Comparison of ENCODE assay signal across 14 cellular contexts in the genomic region with DNA sequence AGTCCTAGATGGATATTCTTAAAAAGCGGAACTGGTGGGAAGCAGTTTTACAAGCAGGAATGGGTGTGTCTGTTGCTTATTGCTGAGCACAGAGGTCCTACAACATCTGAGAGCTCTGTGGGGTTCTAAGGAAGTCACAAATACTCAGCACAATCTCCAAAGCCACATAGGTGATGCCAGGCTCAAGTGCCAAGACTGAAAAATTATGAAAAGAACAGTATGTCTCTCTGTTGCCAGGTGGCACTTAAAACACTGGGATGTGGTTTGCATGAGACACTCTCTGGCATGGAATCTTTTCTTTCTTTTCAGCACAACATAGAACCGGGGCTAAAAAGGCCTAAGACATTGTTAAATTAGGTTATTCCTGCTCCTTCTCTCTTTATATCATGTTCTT.
DNase-seq lines count a peak whose midpoint lies in the region; ATAC-seq and TF ChIP-seq lines count a peak whose summit lies in the region.
"Had no signal": no experiment of that assay in that cellular context is flagged by ENCODE, and none has a peak within 500 bp of the region (broad histone marks: within the 10 kb centered on the region; RNA-seq: fewer than 3 reads in every experiment).

No MANE protein-coding gene starts in this region.

- H3K4me3 ChIP-seq in gastroesophageal sphincter (no peak overlapping the region), sigmoid colon (no peak overlapping the region)
- H3K4me3 ChIP-seq: colonic mucosa had no signal

- no peaks in the 10 kb centered on the region for H3K9me3 ChIP-seq in gastroesophageal sphincter
- no peaks in the 10 kb centered on the region for H3K9me3 ChIP-seq in sigmoid colon
- H3K9me3 ChIP-seq: BE2C, colonic mucosa had no signal

- TF ChIP-seq CTCF in gastroesophageal sphincter (IDR thresholded peaks at IDR 0.05) (no peak), sigmoid colon (IDR thresholded peaks at IDR 0.05) (no peak)

- no peak for TF ChIP-seq EP300 in gastroesophageal sphincter (IDR thresholded peaks at IDR 0.05)
- TF ChIP-seq EP300 in sigmoid colon (IDR thresholded peaks at IDR 0.05): no peak

- H3K27ac ChIP-seq in gastroesophageal sphincter (peak overlapping the region; percentile 73 to 83 (median 80)), sigmoid colon (peak overlapping the region; percentile 70 to 90 (median 80))
- H3K27ac ChIP-seq: colonic mucosa had no signal

- ATAC-seq in SK-N-SH treated with all-trans-retinoic acid at 6 μM for 48 hours: peak; percentile 16
- ATAC-seq in gastroesophageal sphincter: peak; percentile 32
- no peak for ATAC-seq in GM18907 (IDR thresholded peaks at IDR 0.05; ENCODE audit: unreplicated experiment)
- no peak for ATAC-seq in GM19467 (IDR thresholded peaks at IDR 0.05; ENCODE audit: unreplicated experiment)
- no peak for ATAC-seq in GM18858 (IDR thresholded peaks at IDR 0.05; ENCODE audit: unreplicated experiment)
- ATAC-seq: activated CD8-positive, alpha-beta memory T cell treated with anti-CD3 and anti-CD28 coated beads, Interleukin-2, amount 10 ng/mL, durations not matched to agents 7 days and 5 days; Right ventricle myocardium inferior had no signal

- peak; percentile 30 for DNase-seq in H4 (ENCODE audit: low spot score)
- no peak for DNase-seq in sigmoid colon
- no peak for DNase-seq in stimulated activated CD4-positive, alpha-beta T cell treated with anti-CD3 and anti-CD28 coated beads, Interleukin-12 subunit alpha, Interleukin-12 subunit beta, amount 100 ng/mL, for 4 hours
- DNase-seq: activated CD8-positive, alpha-beta memory T cell treated with anti-CD3 and anti-CD28 coated beads, Interleukin-2, amount 10 ng/mL, durations not matched to agents 7 days and 5 days; BE2C; colonic mucosa; NCI-H510A; stimulated activated CD4-positive, alpha-beta T cell treated with anti-CD3 and anti-CD28 coated beads, Interleukin-15, amount 100 ng/mL, for 24 hours had no signal

- 36 to 61% methylated on average over 2 of the region's 2 CpGs for WGBS in gastroesophageal sphincter (ENCODE audit: low coverage in 1 of 2), 2 donors
- 79 to 84% methylated on average over 2 of the region's 2 CpGs for WGBS in sigmoid colon, 2 donors

- H3K4me1 ChIP-seq in gastroesophageal sphincter (peaks cover 13 to 80% (median 23%) of the 10 kb centered on the region in 3 donors), sigmoid colon (peaks cover 0 to 78% (median 62%) of the 10 kb centered on the region in 4 donors)
- H3K4me1 ChIP-seq: BE2C, colonic mucosa had no signal

- H3K27me3 ChIP-seq in gastroesophageal sphincter: no peaks in the 10 kb centered on the region
- H3K27me3 ChIP-seq in sigmoid colon: no peaks in the 10 kb centered on the region
- H3K27me3 ChIP-seq: BE2C, colonic mucosa had no signal

- H3K36me3 ChIP-seq in gastroesophageal sphincter (no peaks in the 10 kb centered on the region), sigmoid colon (no peaks in the 10 kb centered on the region)
- H3K36me3 ChIP-seq: BE2C, colonic mucosa had no signal

- intact Hi-C loops in sigmoid colon (cut with DNase I): loop anchor here (5.0 kb wide), 1 partner anchor 45 kb away; no protein-coding TSS in a partner anchor

- TF ChIP-seq POLR2A in gastroesophageal sphincter (IDR thresholded peaks at IDR 0.05): no peak
- no peak for TF ChIP-seq POLR2A in sigmoid colon (IDR thresholded peaks at IDR 0.05)

TF ChIP-seq in SK-N-SH treated with all-trans-retinoic acid at 6 μM for 48 hours, 23 proteins besides CTCF, POLR2A, EP300 and RAD21:
- TF ChIP-seq ZC3H10 (CRISPR knock-in tag; IDR thresholded peaks at IDR 0.05): no peak

Comparison
In these comparisons a context has a peak if more than half of its experiments do, and no peak if none do; other contexts are left out.
1. ATAC-seq: peak in SK-N-SH treated with all-trans-retinoic acid at 6 μM for 48 hours (single experiment) and gastroesophageal sphincter (single experiment); none in GM18907 (single experiment), GM19467 (single experiment) and GM18858 (single experiment).